In genomic region chr7:95491634-95492314, GRCh38 we compare ENCODE assay signal across 12 cellular contexts. TPM values are rescaled to one million over a fixed set of nuclear protein-coding genes. Genes with fewer than 3 reads are reported as not detected.
DNase-seq lines count a peak whose midpoint lies in the region; ATAC-seq and TF ChIP-seq lines count a peak whose summit lies in the region.
"Had no signal": no experiment of that assay in that cellular context is flagged by ENCODE, and none has a peak within 500 bp of the region (broad histone marks: within the 10 kb centered on the region; RNA-seq: fewer than 3 reads in every experiment).

No MANE protein-coding gene starts in this region.

- CTCF ChIA-PET in PC-9 (lab: Charles Lee): interaction anchor here (0.5 to 2.1 kb wide), 6 partner anchors 15 to 1809 kb away, joined by 3 to 7 read pairs (median 3); no protein-coding TSS in a partner anchor

- H3K4me3 ChIP-seq in PC-9: no peak overlapping the region
- no peak overlapping the region for H3K4me3 ChIP-seq in kidney epithelial cell (ENCODE audit: low read depth, low read length)
- no peak overlapping the region for H3K4me3 ChIP-seq in Peyer's patch

- H3K27ac ChIP-seq in PC-9 (no peak overlapping the region), Peyer's patch (no peak overlapping the region)
- H3K27ac ChIP-seq: parathyroid adenoma had no signal

- peaks cover 8% of the 10 kb centered on the region for H3F3A ChIP-seq in PC-9 (ENCODE audit: insufficient read depth, low read depth)

- H2AFZ ChIP-seq in PC-9: no peak overlapping the region
- H2AFZ ChIP-seq: parathyroid adenoma had no signal

- H3K9me3 ChIP-seq in PC-9 (ENCODE audit: insufficient read depth, low read depth) (no peaks in the 10 kb centered on the region; the same call in 1 of the 2 replicates), Peyer's patch (no peaks in the 10 kb centered on the region)

- H3K4me1 ChIP-seq in PC-9 (replicated peaks; ENCODE audit: insufficient read depth) (peaks cover 28% of the 10 kb centered on the region), Peyer's patch (no peaks in the 10 kb centered on the region)
- H3K4me1 ChIP-seq: parathyroid adenoma had no signal

- H3K36me3 ChIP-seq in PC-9 (ENCODE audit: low read depth) (no peaks in the 10 kb centered on the region), kidney epithelial cell (ENCODE audit: control insufficient read depth, insufficient read depth, low read length) (no peaks in the 10 kb centered on the region), Peyer's patch (no peaks in the 10 kb centered on the region)

- TF ChIP-seq CTCF in PC-9 (conservative IDR thresholded peaks at IDR 0.05): no peak
- TF ChIP-seq CTCF in kidney epithelial cell (IDR thresholded peaks at IDR 0.05; ENCODE audit: insufficient read depth, low read length, poor library complexity, severe bottlenecking): no peak
- TF ChIP-seq CTCF in Peyer's patch (IDR thresholded peaks at IDR 0.05): no peak

- H3K27me3 ChIP-seq in PC-9 (ENCODE audit: insufficient read depth, low read depth) (no peaks in the 10 kb centered on the region), kidney epithelial cell (ENCODE audit: control insufficient read depth, insufficient read depth, low read length) (no peaks in the 10 kb centered on the region), Peyer's patch (no peaks in the 10 kb centered on the region)

- no peaks in the 10 kb centered on the region for H4K20me1 ChIP-seq in PC-9 (ENCODE audit: insufficient read depth)

- ATAC-seq in HG03159 (IDR thresholded peaks at IDR 0.05; ENCODE audit: unreplicated experiment): no peak

- no TSS peak for BruUV-seq in PC-9 (replicated peaks; lab: Mats Ljungman, UMichigan)

- H3K4me2 ChIP-seq in PC-9: peak overlapping the region; percentile 35

- POLR2A ChIA-PET in PC-9 (lab: Charles Lee; ENCODE audit: unreplicated experiment): interaction anchor here (0.6 to 0.7 kb wide), 2 partner anchors 93 to 97 kb away, joined by 3 to 6 read pairs; no protein-coding TSS in a partner anchor

- no peaks in the 10 kb centered on the region for H3K9me2 ChIP-seq in PC-9 (ENCODE audit: insufficient read depth)

- intact Hi-C loops in PC-9 (cut with micrococcal nuclease; ENCODE audit: unreplicated experiment): loop anchor here (2.0 kb wide), 1 partner anchor 59 kb away; no protein-coding TSS in a partner anchor

- TF ChIP-seq POLR2A in Peyer's patch (IDR thresholded peaks at IDR 0.05): no peak

- H3K79me2 ChIP-seq in PC-9 (ENCODE audit: low read depth): no peaks in the 10 kb centered on the region
- H3K79me2 ChIP-seq: parathyroid adenoma had no signal

- DNase-seq in DMS53 (lab: John Stamatoyannopoulos, UW) (peak; percentile 73), LoVo (ENCODE audit: low spot score) (peak; percentile 98), PC-9 (peak; percentile 87 to 95), kidney epithelial cell (ENCODE audit: low read depth) (peak; percentile 66), NCI-H524 treated with DMSO at 0.1 percent for 48 hours (lab: John Stamatoyannopoulos, UW) (no peak), Peyer's patch (no peak), GOT3 (lab: John Stamatoyannopoulos, UW) (no peak)
- DNase-seq: activated B cell treated with CpG ODN at 0.5 μM for 24 hours; C1 segment of cervical spinal cord; stimulated activated CD4-positive, alpha-beta T cell treated with anti-CD3 and anti-CD28 coated beads, Interleukin-2, amount 100 ng/mL, for 48 hours had no signal

RNA-seq across cellular contexts. Expression of gene ASB4, which starts 6.0 kb away (rescaled TPM):
- not detected in 2 replicates for total RNA-seq in PC-9 (2021)
- total RNA-seq in kidney epithelial cell: not detected in 2 replicates
- total RNA-seq in Peyer's patch: 1 to 10 TPM in 1 of 4 donors, not detected in 3; 1.3 TPM
- total RNA-seq: activated B cell treated with CpG ODN at 0.5 μM for 24 hours had no signal

RNA-seq across cellular contexts. Expression of gene PON2, which starts 56.9 kb away (rescaled TPM):
- 45.8 and 50.3 TPM in 2 replicates for total RNA-seq in PC-9 (2021)
- total RNA-seq in kidney epithelial cell: 71.7 and 77.5 TPM in 2 replicates
- 100 to 1,000 TPM; 116 to 330 (median 193) TPM for total RNA-seq in Peyer's patch

Comparison
In these comparisons a context has a peak if more than half of its experiments do, and no peak if none do; other contexts are left out.
1. DNase-seq: peak in DMS53 (single experiment), LoVo (single experiment), PC-9 (2 of 2) and kidney epithelial cell (single experiment); none in NCI-H524 treated with DMSO at 0.1 percent for 48 hours (single experiment), Peyer's patch (0 of 3) and GOT3 (single experiment).